In genomic region chr1:6210606-6211355, GRCh38 we compare ENCODE assay signal across 2 cellular contexts.
TF ChIP-seq lines count a peak whose summit lies in the region.

No MANE protein-coding gene starts in this region.

TF ChIP-seq in WTC11, 78 proteins besides CTCF, POLR2A, EP300 and RAD21:
- TF ChIP-seq RELA (CRISPR knock-in tag; IDR thresholded peaks at IDR 0.05; ENCODE audit: borderline replicate concordance) (0 out of 2 replicates have a peak, but pooled peaks have one; percentile 27), USF1 (CRISPR knock-in tag; IDR thresholded peaks at IDR 0.05) (no peak)
TF ChIP-seq in WTC11: peak in this region for 1.

TF ChIP-seq in H1, 55 proteins besides CTCF, POLR2A, EP300 and RAD21:
- no peak for TF ChIP-seq POU5F1 (IDR thresholded peaks at IDR 0.05; ENCODE audit: low read depth, low read length)
TF ChIP-seq in H1: peak in this region for 0.
